9 cellular contexts compared by ENCODE assay signal in the genomic region with DNA sequence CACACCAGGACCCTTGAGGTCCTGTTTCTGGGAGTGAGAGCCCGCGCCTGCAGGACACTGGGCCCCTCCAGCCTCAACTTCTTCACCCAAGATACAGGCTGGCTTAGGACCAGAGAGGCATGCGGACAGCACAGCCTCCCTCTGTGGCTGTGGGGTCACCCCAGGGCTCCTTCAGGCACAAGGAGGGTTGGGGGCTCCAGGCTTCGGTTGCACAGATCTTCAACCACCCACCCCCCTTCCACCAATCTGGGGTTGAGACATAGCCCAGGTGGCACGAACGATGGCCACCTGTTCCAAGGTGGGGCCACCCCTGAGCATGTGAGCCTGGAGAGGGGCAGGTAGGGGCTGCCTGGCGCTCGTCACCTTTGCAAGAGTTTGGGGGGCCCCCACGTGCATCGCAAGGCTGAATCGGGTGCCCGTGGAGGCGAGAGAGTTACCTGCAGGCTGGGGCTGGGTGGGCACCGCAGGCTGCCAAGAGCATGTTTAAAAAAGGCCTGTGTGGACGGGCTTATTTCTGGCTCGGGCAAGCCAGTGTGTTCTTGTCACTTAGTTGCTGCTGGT. TPM values are rescaled to one million over a fixed set of nuclear protein-coding genes. Genes with fewer than 3 reads are reported as not detected.
DNase-seq lines count a peak whose midpoint lies in the region; ATAC-seq and TF ChIP-seq lines count a peak whose summit lies in the region.
"Had no signal": no experiment of that assay in that cellular context is flagged by ENCODE, and none has a peak within 500 bp of the region (broad histone marks: within the 10 kb centered on the region; RNA-seq: fewer than 3 reads in every experiment).

No MANE protein-coding gene starts in this region.

- TF ChIP-seq CTCF in GM12865 (IDR thresholded peaks at IDR 0.05; ENCODE audit: insufficient read depth, low read depth, low read length, missing control alignments) (no peak), foreskin fibroblast (IDR thresholded peaks at IDR 0.05; ENCODE audit: low read depth, low read length) (no peak), gastrocnemius medialis (IDR thresholded peaks at IDR 0.05 in 4 of 5, conservative IDR thresholded peaks at IDR 0.05 in 1 of 5) (no peak)

- DNase-seq in GM12865 (ENCODE audit: low read depth) (no peak), T-helper 17 cell (no peak), foreskin fibroblast (no peak), gastrocnemius medialis (no peak), NCI-H2081 (lab: John Stamatoyannopoulos, UW) (no peak), COR-L47 (lab: John Stamatoyannopoulos, UW) (no peak), SKM-1 treated with dmso at 0.1 percent for 144 hours (lab: John Stamatoyannopoulos, UW; ENCODE audit: unreplicated experiment) (no peak)
- DNase-seq: cortex of kidney had no signal

- ATAC-seq in T-helper 17 cell (no peak), gastrocnemius medialis (no peak), HG03378 (IDR thresholded peaks at IDR 0.05; ENCODE audit: unreplicated experiment) (no peak)

- in situ Hi-C loops in gastrocnemius medialis (cut with MboI; ENCODE audit: low sequenced_read_pairs in 4 of 4), result no loop called here

- intact Hi-C loops in gastrocnemius medialis (cut with DNase I; ENCODE audit: low total_unique reads), result loop anchor here (5.0 kb wide), 1 partner anchor 110 kb away; a partner anchor contains a TSS

- no peaks in the 10 kb centered on the region for H3K36me3 Mint-ChIP-seq in T-helper 17 cell (ENCODE audit: low read depth)

- peaks cover 12% of the 10 kb centered on the region for H3K4me1 Mint-ChIP-seq in T-helper 17 cell

- peak overlapping the region; percentile 84 for H3K4me3 ChIP-seq in GM12865 (ENCODE audit: low read depth, low read length)
- H3K4me3 ChIP-seq in foreskin fibroblast (ENCODE audit: low read depth in 1 of 2, low read length in 2 of 2), result peak overlapping the region; percentile 70 to 85
- H3K4me3 ChIP-seq in gastrocnemius medialis, result peak overlapping the region; percentile 67 to 98 (median 86)

- no peaks in the 10 kb centered on the region for H3K27me3 Mint-ChIP-seq in T-helper 17 cell

- H3K27ac Mint-ChIP-seq in T-helper 17 cell, result peak overlapping the region; percentile 73

- peak overlapping the region; percentile 77 to 85 (median 80) for H3K27ac ChIP-seq in gastrocnemius medialis

- peak overlapping the region; percentile 80 for H3K4me3 Mint-ChIP-seq in T-helper 17 cell

- H3K9me3 ChIP-seq in T-helper 17 cell (ENCODE audit: control insufficient read depth, low read length, poor library complexity, severe bottlenecking) (no peaks in the 10 kb centered on the region), gastrocnemius medialis (no peaks in the 10 kb centered on the region)

- no peaks in the 10 kb centered on the region for H3K27me3 ChIP-seq in gastrocnemius medialis

- peaks cover 41 to 66% of the 10 kb centered on the region in 2 donors for H3K4me1 ChIP-seq in gastrocnemius medialis

- H3K36me3 ChIP-seq in gastrocnemius medialis, result no peaks in the 10 kb centered on the region

- no peak for TF ChIP-seq POLR2A in gastrocnemius medialis (IDR thresholded peaks at IDR 0.05)

RNA-seq across cellular contexts. Expression of a gene that starts 1.2 kb away (rescaled TPM):
- total RNA-seq in T-helper 17 cell (10 to 100 TPM; 60.1 to 75.8 TPM), gastrocnemius medialis (10 to 100 TPM in 3 of 4 donors, 1 to 10 TPM in 1; 7.3 to 15.8 (median 12.8) TPM)

RNA-seq across cellular contexts. Expression of a gene that starts 15.7 kb away (rescaled TPM):
- total RNA-seq in T-helper 17 cell (10 to 100 TPM; 77.1 to 85.5 TPM), gastrocnemius medialis (10 to 100 TPM; 16.9 to 38.0 (median 28.2) TPM)

RNA-seq across cellular contexts. Expression of a gene that starts 16.9 kb away (rescaled TPM):
- 10 to 100 TPM; 65.7 to 75.2 TPM for total RNA-seq in T-helper 17 cell
- 100 to 1,000 TPM in 2 of 4 donors, 10 to 100 TPM in 2; 79.4 to 147 (median 120) TPM for total RNA-seq in gastrocnemius medialis

RNA-seq across cellular contexts. Expression of a gene that starts 18.1 kb away (rescaled TPM):
- total RNA-seq in T-helper 17 cell (1 to 10 TPM in 1 of 2 donors, not detected in 1; 1.5 TPM), gastrocnemius medialis (1 to 10 TPM in 1 of 4 donors, under 1 TPM in 1, not detected in 2; 0.82 to 3.5 TPM)

RNA-seq across cellular contexts. Expression of a gene that starts 52.7 kb away (rescaled TPM):
- total RNA-seq in T-helper 17 cell (10 to 100 TPM; 32.0 to 37.9 TPM), gastrocnemius medialis (10 to 100 TPM in 2 of 4 donors, 1 to 10 TPM in 2; 5.2 to 16.5 (median 11.2) TPM)
